Comparison of ENCODE assay signal across 27 cellular contexts in the genomic region with DNA sequence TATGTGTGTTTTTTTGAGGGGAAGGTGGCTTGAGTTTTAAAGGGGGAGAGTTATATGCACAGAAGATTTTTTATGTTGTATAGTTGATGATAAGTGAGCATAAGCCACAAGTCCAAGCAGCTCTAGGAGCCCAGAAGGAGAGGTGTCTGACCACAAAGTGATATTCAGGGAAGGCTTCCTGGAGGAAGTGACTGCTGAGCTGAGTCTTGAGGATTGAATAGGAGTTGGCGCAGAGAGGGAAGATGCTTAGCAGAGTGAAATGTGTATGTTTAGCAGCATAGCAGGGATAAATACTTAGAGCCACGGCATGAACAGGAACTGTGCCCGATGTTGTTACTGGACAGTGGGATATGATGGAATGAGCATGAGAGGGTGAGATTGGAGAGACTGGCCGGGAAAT.
"Had no signal": no experiment of that assay in that cellular context is flagged by ENCODE, and none has a peak within 500 bp of the region (broad histone marks: within the 10 kb centered on the region; RNA-seq: fewer than 3 reads in every experiment).

No MANE protein-coding gene starts in this region.

- DNase-seq: naive thymus-derived CD8-positive, alpha-beta T cell; nephron progenitor cell; occipital lobe; ovary; posterior cingulate gyrus; psoas muscle; right cardiac atrium; right lobe of liver; sigmoid colon; small intestine; stimulated activated CD4-positive, alpha-beta T cell treated with anti-CD3 and anti-CD28 coated beads, Interleukin-15, amount 100 ng/mL, for 24 hours; stimulated activated CD4-positive, alpha-beta T cell treated with anti-CD3 and anti-CD28 coated beads, Interleukin-2, amount 100 ng/mL, for 24 hours; stimulated activated CD4-positive, alpha-beta T cell treated with anti-CD3 and anti-CD28 coated beads, Interleukin-2, amount 100 ng/mL, for 48 hours; stimulated activated CD4-positive, alpha-beta T cell treated with anti-CD3 and anti-CD28 coated beads, Interleukin-4, amount 100 ng/mL, for 24 hours; stimulated activated naive B cell treated with anti-CD40 and anti-IgM and Interleukin-4, amounts not matched to agents 10 μg/mL and 1 μg/mL and 100 μg/mL, for 72 hours; stimulated activated naive CD4-positive, alpha-beta T cell treated with Interleukin-2 at 50 U/mL for 16 hours; stomach; thyroid gland; trophoblast cell; upper lobe of left lung had no signal

- H3K79me2 ChIP-seq: parathyroid adenoma had no signal

- H3K9ac ChIP-seq: parathyroid adenoma had no signal

- H3K27ac ChIP-seq: ovary, parathyroid adenoma, psoas muscle, right lobe of liver, sigmoid colon, stomach, thoracic aorta, thyroid gland, tibial nerve, upper lobe of left lung, vagina had no signal

- H3K27me3 ChIP-seq: ovary, right lobe of liver, thyroid gland, tibial nerve, upper lobe of left lung, vagina had no signal

- ATAC-seq: naive thymus-derived CD8-positive, alpha-beta T cell; natural killer cell treated with Interleukin-12 subunit alpha and Interleukin-12 subunit beta and Interleukin-15 and Interleukin-18, amount 100 ng/mL, for 72 hours; psoas muscle; right cardiac atrium; right lobe of liver; stimulated activated effector memory CD8-positive, alpha-beta T cell treated with anti-CD3 and anti-CD28 coated beads, Interleukin-12 subunit alpha, Interleukin-12 subunit beta, amount 100 ng/mL, for 72 hours; stimulated activated naive B cell treated with anti-CD40 and anti-IgM and Interleukin-4, amounts not matched to agents 10 μg/mL and 1 μg/mL and 100 μg/mL, for 72 hours had no signal

- H2AFZ ChIP-seq: parathyroid adenoma had no signal

- H3K4me3 ChIP-seq: ovary, psoas muscle, right lobe of liver, sigmoid colon, stomach, thoracic aorta, thyroid gland, tibial nerve, upper lobe of left lung, vagina had no signal

- H3K36me3 ChIP-seq: ovary, right lobe of liver, sigmoid colon, stomach, thoracic aorta, thyroid gland, tibial nerve, upper lobe of left lung, vagina had no signal

- FAIRE-seq: small intestine, urothelium cell line had no signal

- H3K9me3 ChIP-seq: ovary, psoas muscle, right lobe of liver, sigmoid colon, thoracic aorta, thyroid gland, upper lobe of left lung, vagina had no signal

- H3K4me1 ChIP-seq: parathyroid adenoma, psoas muscle, right lobe of liver, stomach, thyroid gland, upper lobe of left lung had no signal
